In genomic region chr10:22315455-22316285, GRCh38 we compare ENCODE assay signal across 2 cellular contexts.
TF ChIP-seq lines count a peak whose summit lies in the region.

No MANE protein-coding gene starts in this region.

TF ChIP-seq in K562, 482 proteins besides CTCF, POLR2A, EP300 and RAD21 (continued from another document and continues in another):
- TF ChIP-seq VEZF1 (CRISPR knock-in tag; IDR thresholded peaks at IDR 0.05) (0 out of 2 replicates have a peak, but pooled peaks have one; percentile 86), TAF7 (tag; IDR thresholded peaks at IDR 0.05) (no peak), NR1H2 (CRISPR knock-in tag; IDR thresholded peaks at IDR 0.05) (no peak), JUND (IDR thresholded peaks at IDR 0.05; ENCODE audit: borderline replicate concordance, low read depth, low read length) (no peak), JUND (tag; IDR thresholded peaks at IDR 0.05; ENCODE audit: borderline replicate concordance, low read depth, low read length) (no peak), DDX20 (tag; IDR thresholded peaks at IDR 0.05; ENCODE audit: low read depth) (no peak), MYBL2 (IDR thresholded peaks at IDR 0.05; ENCODE audit: low read depth) (no peak), MYBL2 (CRISPR knock-in tag; IDR thresholded peaks at IDR 0.05; ENCODE audit: borderline replicate concordance) (no peak), MTA3 (IDR thresholded peaks at IDR 0.05; ENCODE audit: borderline replicate concordance) (no peak), ZBTB8A (IDR thresholded peaks at IDR 0.05; ENCODE audit: partially characterized antibody) (no peak), DIDO1 (tag; IDR thresholded peaks at IDR 0.05; ENCODE audit: low read depth) (no peak), ZNF24 (IDR thresholded peaks at IDR 0.05) (no peak), HDAC1 (IDR thresholded peaks at IDR 0.05) (peak in 1 of 2 experiments; percentile 66; a peak in 2 of 4 replicates), ZNF143 (CRISPR knock-in tag; IDR thresholded peaks at IDR 0.05) (no peak), OTX1 (CRISPR knock-in tag; IDR thresholded peaks at IDR 0.05) (peak; percentile 73; the same call in 1 of the 2 replicates), ZFP36 (IDR thresholded peaks at IDR 0.05; ENCODE audit: low read depth, low read length, partially characterized antibody) (no peak), PML (IDR thresholded peaks at IDR 0.05; ENCODE audit: low read length) (no peak), HNRNPLL (IDR thresholded peaks at IDR 0.05; ENCODE audit: low read depth, low read length, poor library complexity, severe bottlenecking) (peak; percentile 95), KLF1 (tag; IDR thresholded peaks at IDR 0.05) (no peak), LARP7 (IDR thresholded peaks at IDR 0.05) (no peak), NCOR1 (IDR thresholded peaks at IDR 0.05) (no peak), HOMEZ (CRISPR knock-in tag; IDR thresholded peaks at IDR 0.05) (no peak), RUNX1 (IDR thresholded peaks at IDR 0.05; ENCODE audit: low read depth) (no peak), ZNF583 (CRISPR knock-in tag; IDR thresholded peaks at IDR 0.05) (no peak), CHD2 (IDR thresholded peaks at IDR 0.05; ENCODE audit: low read depth, low read length) (0 out of 2 replicates have a peak, but pooled peaks have one; percentile 21), ETS2 (tag; IDR thresholded peaks at IDR 0.05; ENCODE audit: borderline replicate concordance, poor library complexity, severe bottlenecking) (no peak), MLLT1 (IDR thresholded peaks at IDR 0.05) (peak; percentile 83 to 94; a peak in 2 of 4 replicates), ZNF707 (CRISPR knock-in tag; conservative IDR thresholded peaks at IDR 0.05) (no peak), CSDE1 (IDR thresholded peaks at IDR 0.05) (no peak), IFI16 (CRISPR knock-in tag; IDR thresholded peaks at IDR 0.05) (no peak), CBFB (CRISPR knock-in tag; IDR thresholded peaks at IDR 0.05) (no peak; the same call in 1 of the 2 replicates), HNRNPH1 (optimal IDR thresholded peaks at IDR 0.05; ENCODE audit: low read depth, low read length) (no peak), POLR2G (IDR thresholded peaks at IDR 0.05; ENCODE audit: low read depth, low read length) (peak; percentile 88), KDM5B (IDR thresholded peaks at IDR 0.05; ENCODE audit: insufficient replicate concordance, low read depth, low read length) (peak; percentile 79), RBBP5 (IDR thresholded peaks at IDR 0.05; ENCODE audit: borderline replicate concordance, insufficient read depth, low read length, poor library complexity, severe bottlenecking) (peak; percentile 73), GATAD2B (IDR thresholded peaks at IDR 0.05; ENCODE audit: borderline replicate concordance) (no peak), ADNP (tag; IDR thresholded peaks at IDR 0.05) (no peak), ZBED1 (IDR thresholded peaks at IDR 0.05) (no peak), MCM3 (IDR thresholded peaks at IDR 0.05) (no peak), ZBTB1 (CRISPR knock-in tag; IDR thresholded peaks at IDR 0.05; ENCODE audit: borderline replicate concordance, low read depth) (peak; percentile 63; the same call in 1 of the 2 replicates)

TF ChIP-seq in HepG2, 621 proteins besides CTCF, POLR2A, EP300 and RAD21 (continued from another document and continues in another):
- 0 out of 2 replicates have a peak, but pooled peaks have one; percentile 20 for TF ChIP-seq ZBTB2 (CRISPR knock-in tag; IDR thresholded peaks at IDR 0.05; ENCODE audit: low read depth)
- TF ChIP-seq ZGPAT (CRISPR knock-in tag; IDR thresholded peaks at IDR 0.05), result no peak
- no peak for TF ChIP-seq RARG (CRISPR knock-in tag; IDR thresholded peaks at IDR 0.05; ENCODE audit: low read depth)
- no peak for TF ChIP-seq HIC2 (CRISPR knock-in tag; IDR thresholded peaks at IDR 0.05; ENCODE audit: low read depth)
- no peak for TF ChIP-seq BHLHE40 (IDR thresholded peaks at IDR 0.05; ENCODE audit: low read length)
- TF ChIP-seq ZNF33A (CRISPR knock-in tag; IDR thresholded peaks at IDR 0.05; ENCODE audit: borderline replicate concordance), result no peak
- TF ChIP-seq CHCHD3 (CRISPR knock-in tag; IDR thresholded peaks at IDR 0.05), result no peak
- no peak for TF ChIP-seq ZKSCAN1 (IDR thresholded peaks at IDR 0.05; ENCODE audit: low read length)
- TF ChIP-seq ZNF543 (CRISPR knock-in tag; IDR thresholded peaks at IDR 0.05), result no peak; the same call in 1 of the 2 replicates
- no peak for TF ChIP-seq LCORL (IDR thresholded peaks at IDR 0.05)
- TF ChIP-seq LCORL (CRISPR knock-in tag; IDR thresholded peaks at IDR 0.05), result peak; percentile 18; the same call in 1 of the 2 replicates
- TF ChIP-seq JARID2 (CRISPR knock-in tag; IDR thresholded peaks at IDR 0.05; ENCODE audit: insufficient replicate concordance), result peak; percentile 18
- no peak for TF ChIP-seq ZNF253 (CRISPR knock-in tag; IDR thresholded peaks at IDR 0.05; ENCODE audit: borderline replicate concordance)
- no peak for TF ChIP-seq ZNF512 (CRISPR knock-in tag; IDR thresholded peaks at IDR 0.05)
- 0 out of 2 replicates have a peak, but pooled peaks have one; percentile 6 for TF ChIP-seq SIX4 (CRISPR knock-in tag; IDR thresholded peaks at IDR 0.05)
- TF ChIP-seq NCOA1 (CRISPR knock-in tag; IDR thresholded peaks at IDR 0.05), result no peak
- TF ChIP-seq TRIM22 (IDR thresholded peaks at IDR 0.05), result no peak
- no peak for TF ChIP-seq ZNF557 (CRISPR knock-in tag; IDR thresholded peaks at IDR 0.05)
- TF ChIP-seq ZNF367 (CRISPR knock-in tag; IDR thresholded peaks at IDR 0.05; ENCODE audit: borderline replicate concordance), result no peak
- 0 out of 2 replicates have a peak, but pooled peaks have one; percentile 1 for TF ChIP-seq ZNF276 (CRISPR knock-in tag; IDR thresholded peaks at IDR 0.05; ENCODE audit: low read depth)
- TF ChIP-seq MEIS1 (CRISPR knock-in tag; IDR thresholded peaks at IDR 0.05; ENCODE audit: borderline replicate concordance), result 0 out of 2 replicates have a peak, but pooled peaks have one; percentile 13
- no peak for TF ChIP-seq ZNF441 (CRISPR knock-in tag; IDR thresholded peaks at IDR 0.05; ENCODE audit: borderline replicate concordance)
- no peak for TF ChIP-seq ZFAT (CRISPR knock-in tag; conservative IDR thresholded peaks at IDR 0.05)
- TF ChIP-seq EED (CRISPR knock-in tag; IDR thresholded peaks at IDR 0.05), result no peak
- TF ChIP-seq ZBTB34 (CRISPR knock-in tag; IDR thresholded peaks at IDR 0.05), result no peak
- no peak for TF ChIP-seq ZNF710 (CRISPR knock-in tag; IDR thresholded peaks at IDR 0.05; ENCODE audit: borderline replicate concordance)
- no peak for TF ChIP-seq MLXIP (CRISPR knock-in tag; IDR thresholded peaks at IDR 0.05; ENCODE audit: borderline replicate concordance)
